13 cellular contexts compared by ENCODE assay signal in genomic region chr1:212040629-212041028, GRCh38. TPM values are rescaled to one million over a fixed set of nuclear protein-coding genes. Genes with fewer than 3 reads are reported as not detected.
A peak's percentile ranks its signal among the peaks of the same experiment; 100 is the strongest.
DNase-seq lines count a peak whose midpoint lies in the region; ATAC-seq and TF ChIP-seq lines count a peak whose summit lies in the region.
"Had no signal": no experiment of that assay in that cellular context is flagged by ENCODE, and none has a peak within 500 bp of the region (broad histone marks: within the 10 kb centered on the region; RNA-seq: fewer than 3 reads in every experiment).

No MANE protein-coding gene starts in this region.

- peak; percentile 37 for DNase-seq in ACHN
- peak; percentile 54 for DNase-seq in ELR (ENCODE audit: low read depth)
- DNase-seq in RKO (ENCODE audit: low spot score): peak; percentile 75
- no peak for DNase-seq in activated CD4-positive, CD25-positive, alpha-beta regulatory T cell (lab: John Stamatoyannopoulos, UW)
- no peak for DNase-seq in DMS79 (lab: John Stamatoyannopoulos, UW)
- DNase-seq in glutamatergic neuron: no peak
- DNase-seq in ecto neural progenitor cell (ENCODE audit: low spot score): no peak
- DNase-seq: activated effector memory CD4-positive, alpha-beta T cell treated with Interleukin-2 at 50 U/mL for 16 hours; Caco-2; NCI-H526; right cardiac atrium had no signal

- no peak overlapping the region for H3K27ac Mint-ChIP-seq in glutamatergic neuron (ENCODE audit: unreplicated experiment)
- H3K27ac Mint-ChIP-seq: GM23338 had no signal

- H3K27me3 Mint-ChIP-seq in glutamatergic neuron (ENCODE audit: unreplicated experiment): peaks cover 2% of the 10 kb centered on the region

- H3K36me3 Mint-ChIP-seq in glutamatergic neuron (ENCODE audit: unreplicated experiment): no peaks in the 10 kb centered on the region

- H3K4me3 Mint-ChIP-seq in glutamatergic neuron (ENCODE audit: unreplicated experiment): no peak overlapping the region
- H3K4me3 Mint-ChIP-seq: GM23338 had no signal

- TF ChIP-seq CTCF in glutamatergic neuron (IDR thresholded peaks at IDR 0.05; ENCODE audit: partially characterized antibody, unreplicated experiment): no peak

- H3K9me3 Mint-ChIP-seq in glutamatergic neuron (ENCODE audit: unreplicated experiment): no peaks in the 10 kb centered on the region
- H3K9me3 Mint-ChIP-seq: GM23338 had no signal

- in situ Hi-C loops in ACHN (cut with HindIII; ENCODE audit: low pct_ligation_motif_present, low pct_unique_long_range_greater_than_20kb, low sequenced_read_pairs): no loop called here

- peak; percentile 42 for ATAC-seq in esophagus mucosa
- ATAC-seq: GM23338, right cardiac atrium had no signal

- H3K4me1 Mint-ChIP-seq in glutamatergic neuron (ENCODE audit: low read depth, unreplicated experiment): peaks cover 7% of the 10 kb centered on the region

RNA-seq across cellular contexts. Expression of gene DTL, which starts 5.1 kb away (rescaled TPM):
- total RNA-seq in esophagus mucosa (6.7 TPM), glutamatergic neuron (ENCODE audit: unreplicated experiment) (7.4 TPM)

RNA-seq across cellular contexts. Expression of gene INTS7, which starts 5.3 kb away (rescaled TPM):
- total RNA-seq in esophagus mucosa (16.8 TPM), glutamatergic neuron (ENCODE audit: unreplicated experiment) (17.6 TPM)

Comparison
In these comparisons a context has a peak if more than half of its experiments do, and no peak if none do; other contexts are left out.
1. DNase-seq: peak in ACHN (single experiment), ELR (single experiment) and RKO (single experiment); none in activated CD4-positive, CD25-positive, alpha-beta regulatory T cell (0 of 4), DMS79 (single experiment), glutamatergic neuron (single experiment) and ecto neural progenitor cell (single experiment).